ENCODE assay signal across 18 cellular contexts in genomic region chr6:13286185-13286584, GRCh38. TPM values are rescaled to one million over a fixed set of nuclear protein-coding genes. Genes with fewer than 3 reads are reported as not detected.
DNase-seq lines count a peak whose midpoint lies in the region; ATAC-seq, FAIRE-seq and TF ChIP-seq lines count a peak whose summit lies in the region.
"Had no signal": no experiment of that assay in that cellular context is flagged by ENCODE, and none has a peak within 500 bp of the region (broad histone marks: within the 10 kb centered on the region; RNA-seq: fewer than 3 reads in every experiment).

No MANE protein-coding gene starts in this region.

- no peak overlapping the region for H3K4me2 ChIP-seq in MM.1S (ENCODE audit: low read depth, low read length)
- H3K4me2 ChIP-seq: KMS-11 had no signal

- no peaks in the 10 kb centered on the region for H4K20me1 ChIP-seq in MM.1S (ENCODE audit: insufficient read depth, low read length)

- peaks cover 16% of the 10 kb centered on the region for H3K36me3 ChIP-seq in MM.1S (replicated peaks; ENCODE audit: insufficient read depth, low read length)

- no peak overlapping the region for H3K4me3 Mint-ChIP-seq in WTC11
- H3K4me3 Mint-ChIP-seq: activated naive CD8-positive, alpha-beta T cell treated with anti-CD3 and anti-CD28 coated beads for 36 hours; type B pancreatic cell had no signal

- no peaks in the 10 kb centered on the region for H3K9me2 ChIP-seq in MM.1S (replicated peaks; ENCODE audit: insufficient read depth, low read length)

- no peak overlapping the region for H3K4me3 ChIP-seq in MM.1S (ENCODE audit: low read length)
- H3K4me3 ChIP-seq: psoas muscle, SK-N-MC had no signal

- peaks cover 19% of the 10 kb centered on the region for H3K9me3 Mint-ChIP-seq in WTC11

- no peaks in the 10 kb centered on the region for H3F3A ChIP-seq in MM.1S (ENCODE audit: insufficient read depth, low read length)

- peaks cover 18% of the 10 kb centered on the region; the same call in 1 of the 2 replicates for H3K79me2 ChIP-seq in MM.1S (ENCODE audit: low read length)

- peaks cover 10% of the 10 kb centered on the region for H3K4me1 Mint-ChIP-seq in WTC11
- H3K4me1 Mint-ChIP-seq: activated naive CD8-positive, alpha-beta T cell treated with anti-CD3 and anti-CD28 coated beads for 36 hours had no signal

- H3K36me3 Mint-ChIP-seq in WTC11: peaks cover 43% of the 10 kb centered on the region

- TF ChIP-seq CTCF in MM.1S (IDR thresholded peaks at IDR 0.05; ENCODE audit: low read length) (no peak), WTC11 (IDR thresholded peaks at IDR 0.05) (no peak)

- POLR2A ChIA-PET in WTC11 (lab: Charles Lee): interaction anchor here (0.7 kb wide), 1 partner anchor 27 kb away, joined by 3 read pairs; no protein-coding TSS in a partner anchor

- H3K27ac ChIP-seq in MM.1S (ENCODE audit: low read length): peak overlapping the region; percentile 17; the same call in 1 of the 2 replicates
- H3K27ac ChIP-seq: KMS-11, psoas muscle, SK-N-MC had no signal

- ATAC-seq in GM21717 (IDR thresholded peaks at IDR 0.05; ENCODE audit: unreplicated experiment): peak; percentile 58
- ATAC-seq in WTC11: no peak
- ATAC-seq: psoas muscle had no signal

- no peaks in the 10 kb centered on the region for H3K27me3 ChIP-seq in MM.1S (replicated peaks; ENCODE audit: insufficient read depth, low read length)

- peaks cover 15% of the 10 kb centered on the region for H3K4me1 ChIP-seq in MM.1S (ENCODE audit: low read length)
- H3K4me1 ChIP-seq: psoas muscle had no signal

- no peak overlapping the region for H3K27ac Mint-ChIP-seq in WTC11
- H3K27ac Mint-ChIP-seq: activated naive CD8-positive, alpha-beta T cell treated with anti-CD3 and anti-CD28 coated beads for 36 hours; type B pancreatic cell had no signal

- DNase-seq in GDM1 (lab: John Stamatoyannopoulos, UW) (peak; percentile 25), MM.1S (no peak), globus pallidus (ENCODE audit: low spot score) (peak; percentile 48), urothelium cell line (ENCODE audit: low spot score) (no peak), WTC11 (ENCODE audit: low spot score) (no peak), DMS53 treated with DMSO at 0.1 percent for 48 hours (lab: John Stamatoyannopoulos, UW; ENCODE audit: unreplicated experiment) (no peak), SHP77 treated with DMSO at 0.1 percent for 48 hours (lab: John Stamatoyannopoulos, UW) (no peak)
- DNase-seq: activated CD8-positive, alpha-beta memory T cell treated with anti-CD3 and anti-CD28 coated beads, Interleukin-2, amount 50 U/mL, for 4 hours; activated naive CD8-positive, alpha-beta T cell treated with anti-CD3 and anti-CD28 coated beads for 36 hours; DMS79 treated with DMSO at 0.1 percent for 48 hours; NCI-H2107; psoas muscle had no signal

- H3K27me3 Mint-ChIP-seq in WTC11 (ENCODE audit: low read depth): no peaks in the 10 kb centered on the region
- H3K27me3 Mint-ChIP-seq: activated naive CD8-positive, alpha-beta T cell treated with anti-CD3 and anti-CD28 coated beads for 36 hours; type B pancreatic cell had no signal

- H2AFZ ChIP-seq in MM.1S (ENCODE audit: low read length): no peak overlapping the region

- H3K9ac ChIP-seq in MM.1S (ENCODE audit: low read length): no peak overlapping the region
- H3K9ac ChIP-seq: KMS-11 had no signal

- CTCF ChIA-PET in WTC11 (lab: Charles Lee): no interaction called here

- no peak for FAIRE-seq in urothelium cell line (lab: Jason Lieb, UNC)
- FAIRE-seq: endometrium, keratinocyte had no signal

- no peaks in the 10 kb centered on the region for H3K9me3 ChIP-seq in MM.1S (replicated peaks; ENCODE audit: insufficient read depth, low read length)

TF ChIP-seq in WTC11, 78 proteins besides CTCF, POLR2A, EP300 and RAD21:
- no peak for TF ChIP-seq SOX15 (CRISPR knock-in tag; IDR thresholded peaks at IDR 0.05)
- TF ChIP-seq HMGA2 (CRISPR knock-in tag; IDR thresholded peaks at IDR 0.05): no peak
- no peak for TF ChIP-seq SP1 (CRISPR knock-in tag; conservative IDR thresholded peaks at IDR 0.05)
- TF ChIP-seq MYBL2 (CRISPR knock-in tag; IDR thresholded peaks at IDR 0.05): no peak
- TF ChIP-seq IRF2 (CRISPR knock-in tag; IDR thresholded peaks at IDR 0.05; ENCODE audit: borderline replicate concordance, low read depth): no peak
- no peak for TF ChIP-seq CBFB (CRISPR knock-in tag; IDR thresholded peaks at IDR 0.05; ENCODE audit: low read depth)
- no peak for TF ChIP-seq NFE2L1 (CRISPR knock-in tag; IDR thresholded peaks at IDR 0.05)
- TF ChIP-seq MAX (CRISPR knock-in tag; IDR thresholded peaks at IDR 0.05): no peak
- TF ChIP-seq STAT6 (CRISPR knock-in tag; conservative IDR thresholded peaks at IDR 0.05; ENCODE audit: low read depth): no peak
- TF ChIP-seq E2F1 (CRISPR knock-in tag; IDR thresholded peaks at IDR 0.05): no peak
- no peak for TF ChIP-seq TEAD1 (CRISPR knock-in tag; IDR thresholded peaks at IDR 0.05)
- no peak for TF ChIP-seq NR1H2 (CRISPR knock-in tag; IDR thresholded peaks at IDR 0.05)
- TF ChIP-seq ZBTB21 (CRISPR knock-in tag; IDR thresholded peaks at IDR 0.05; ENCODE audit: borderline replicate concordance): no peak
- no peak for TF ChIP-seq OVOL2 (CRISPR knock-in tag; IDR thresholded peaks at IDR 0.05; ENCODE audit: borderline replicate concordance)

RNA-seq across cellular contexts. Expression of gene TBC1D7, which starts 42.2 kb away (rescaled TPM):
- 44.9 to 47.6 TPM (median 45.3 TPM) in 3 replicates for total RNA-seq in WTC11 (2021)

Comparison
In these comparisons a context has a peak if more than half of its experiments do, and no peak if none do; other contexts are left out.
1. DNase-seq: peak in GDM1 (single experiment) and globus pallidus (single experiment); none in MM.1S (single experiment), urothelium cell line (single experiment), WTC11 (single experiment), DMS53 treated with DMSO at 0.1 percent for 48 hours (single experiment) and SHP77 treated with DMSO at 0.1 percent for 48 hours (single experiment).